Comparison of ENCODE assay signal across 24 cellular contexts in genomic region chr2:75994759-75995158, GRCh38.
DNase-seq lines count a peak whose midpoint lies in the region; ATAC-seq lines count a peak whose summit lies in the region.
"Had no signal": no experiment of that assay in that cellular context is flagged by ENCODE, and none has a peak within 500 bp of the region (broad histone marks: within the 10 kb centered on the region; RNA-seq: fewer than 3 reads in every experiment).

No MANE protein-coding gene starts in this region.

- ATAC-seq in left lobe of liver (no peak), GM21423 (IDR thresholded peaks at IDR 0.05; ENCODE audit: unreplicated experiment) (no peak)
- ATAC-seq: heart left ventricle, left lung, natural killer cell, sciatic nerve had no signal

- no peaks in the 10 kb centered on the region for H3K36me3 ChIP-seq in H7 (replicated peaks; ENCODE audit: control insufficient read depth, insufficient read depth, low read length)
- H3K36me3 ChIP-seq: heart left ventricle, left lung, ovary had no signal

- H3K4me3 ChIP-seq in H7 (ENCODE audit: insufficient read depth, low read depth, low read length): no peak overlapping the region
- H3K4me3 ChIP-seq: dorsolateral prefrontal cortex, heart left ventricle, left lung, ovary, SK-N-MC had no signal

- DNase-seq in NCI-H2171 treated with DMSO at 0.1 percent for 48 hours (lab: John Stamatoyannopoulos, UW) (peak; percentile 16), NCI-H2171 (lab: John Stamatoyannopoulos, UW) (no peak), H7 (peak; percentile 2), RKO (ENCODE audit: low spot score) (peak; percentile 32), left lobe of liver (ENCODE audit: low spot score) (peak; percentile 33), AG20443 (ENCODE audit: low spot score) (no peak)
- DNase-seq in activated CD4-positive, CD25-positive, alpha-beta regulatory T cell (lab: John Stamatoyannopoulos, UW): no peak
- DNase-seq: activated CD4-positive, alpha-beta T cell treated with anti-CD3 and anti-CD28 coated beads, Interleukin-2, amount 50 U/mL, for 1 hour; activated CD8-positive, alpha-beta memory T cell treated with anti-CD3 and anti-CD28 coated beads, Interleukin-2, amount 50 U/mL, for 4 hours; activated naive CD8-positive, alpha-beta T cell treated with anti-CD3 and anti-CD28 coated beads, Interleukin-2, amount 10 ng/mL, durations not matched to agents 7 days and 5 days; dorsolateral prefrontal cortex; heart left ventricle; HFFc6; left lung; midbrain; natural killer cell; NCI-H2081 treated with DMSO at 0.1 percent for 48 hours; NCI-H524 treated with DMSO at 0.1 percent for 48 hours; ovary; stimulated activated CD8-positive, alpha-beta memory T cell treated with anti-CD3 and anti-CD28 coated beads, Interleukin-4, amount 100 ng/mL, for 48 hours; T-helper 2 cell had no signal

- H3K27me3 ChIP-seq in H7 (ENCODE audit: control insufficient read depth, insufficient read depth, low read length): no peaks in the 10 kb centered on the region
- H3K27me3 ChIP-seq: dorsolateral prefrontal cortex, heart left ventricle, left lung, ovary had no signal

Comparison
In these comparisons a context has a peak if more than half of its experiments do, and no peak if none do; other contexts are left out.
1. DNase-seq: peak in NCI-H2171 treated with DMSO at 0.1 percent for 48 hours (single experiment), H7 (single experiment), RKO (single experiment) and left lobe of liver (single experiment); none in NCI-H2171 (single experiment), AG20443 (single experiment) and activated CD4-positive, CD25-positive, alpha-beta regulatory T cell (0 of 4).